ENCODE assay signal across 2 cellular contexts in the genomic region with DNA sequence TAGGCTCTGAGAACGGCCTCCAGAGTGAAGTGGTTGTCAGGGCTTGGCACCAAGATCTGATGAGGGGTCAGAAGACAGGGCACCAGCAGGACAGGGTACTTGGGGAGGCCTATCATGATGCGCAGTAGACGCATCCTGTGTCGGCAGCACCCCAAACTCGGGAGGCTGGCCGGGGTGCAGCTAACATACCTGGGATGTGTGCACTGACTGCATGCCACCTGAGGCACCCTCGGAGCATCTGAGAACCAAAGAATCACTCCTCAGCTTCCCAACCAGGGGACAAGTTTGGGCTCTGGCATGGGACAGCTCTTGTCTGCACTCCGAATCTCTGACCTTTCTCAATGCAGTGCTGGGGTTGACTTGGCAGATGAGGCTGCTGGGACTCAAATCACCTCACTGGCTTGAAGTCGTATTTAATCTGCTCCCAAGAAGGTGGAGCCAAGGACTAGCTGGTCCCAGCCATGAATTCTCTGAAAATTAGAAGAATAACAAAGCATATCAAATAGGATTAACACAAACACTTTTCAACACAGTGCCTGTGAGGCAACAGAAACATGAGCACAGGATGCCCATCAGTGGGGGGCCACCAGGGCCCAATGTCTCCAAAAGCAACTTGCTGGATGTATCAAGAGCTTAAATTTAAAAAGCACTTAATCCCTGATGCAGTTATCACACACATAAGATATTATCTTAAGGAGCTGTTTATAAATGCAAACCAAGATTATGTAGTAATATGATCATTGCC.
TF ChIP-seq lines count a peak whose summit lies in the region.

No MANE protein-coding gene starts in this region.

TF ChIP-seq in GM23338, 12 proteins besides CTCF, POLR2A, EP300 and RAD21:
- no peak for TF ChIP-seq EZH2 (IDR thresholded peaks at IDR 0.05; ENCODE audit: low read depth, unreplicated experiment)
- TF ChIP-seq, protein P1, sequence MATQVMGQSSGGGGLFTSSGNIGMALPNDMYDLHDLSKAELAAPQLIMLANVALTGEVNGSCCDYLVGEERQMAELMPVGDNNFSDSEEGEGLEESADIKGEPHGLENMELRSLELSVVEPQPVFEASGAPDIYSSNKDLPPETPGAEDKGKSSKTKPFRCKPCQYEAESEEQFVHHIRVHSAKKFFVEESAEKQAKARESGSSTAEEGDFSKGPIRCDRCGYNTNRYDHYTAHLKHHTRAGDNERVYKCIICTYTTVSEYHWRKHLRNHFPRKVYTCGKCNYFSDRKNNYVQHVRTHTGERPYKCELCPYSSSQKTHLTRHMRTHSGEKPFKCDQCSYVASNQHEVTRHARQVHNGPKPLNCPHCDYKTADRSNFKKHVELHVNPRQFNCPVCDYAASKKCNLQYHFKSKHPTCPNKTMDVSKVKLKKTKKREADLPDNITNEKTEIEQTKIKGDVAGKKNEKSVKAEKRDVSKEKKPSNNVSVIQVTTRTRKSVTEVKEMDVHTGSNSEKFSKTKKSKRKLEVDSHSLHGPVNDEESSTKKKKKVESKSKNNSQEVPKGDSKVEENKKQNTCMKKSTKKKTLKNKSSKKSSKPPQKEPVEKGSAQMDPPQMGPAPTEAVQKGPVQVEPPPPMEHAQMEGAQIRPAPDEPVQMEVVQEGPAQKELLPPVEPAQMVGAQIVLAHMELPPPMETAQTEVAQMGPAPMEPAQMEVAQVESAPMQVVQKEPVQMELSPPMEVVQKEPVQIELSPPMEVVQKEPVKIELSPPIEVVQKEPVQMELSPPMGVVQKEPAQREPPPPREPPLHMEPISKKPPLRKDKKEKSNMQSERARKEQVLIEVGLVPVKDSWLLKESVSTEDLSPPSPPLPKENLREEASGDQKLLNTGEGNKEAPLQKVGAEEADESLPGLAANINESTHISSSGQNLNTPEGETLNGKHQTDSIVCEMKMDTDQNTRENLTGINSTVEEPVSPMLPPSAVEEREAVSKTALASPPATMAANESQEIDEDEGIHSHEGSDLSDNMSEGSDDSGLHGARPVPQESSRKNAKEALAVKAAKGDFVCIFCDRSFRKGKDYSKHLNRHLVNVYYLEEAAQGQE (IDR thresholded peaks at IDR 0.05; ENCODE audit: unreplicated experiment), result no peak

TF ChIP-seq in H1, 55 proteins besides CTCF, POLR2A, EP300 and RAD21:
- TF ChIP-seq ASH2L (IDR thresholded peaks at IDR 0.05; ENCODE audit: low read length) (no peak), BRCA1 (IDR thresholded peaks at IDR 0.05; ENCODE audit: low read depth, low read length) (no peak), HDAC2 (IDR thresholded peaks at IDR 0.05; ENCODE audit: borderline replicate concordance in 1 of 2, low read depth in 2 of 2, low read length in 2 of 2) (no peak), SIX5 (IDR thresholded peaks at IDR 0.05; ENCODE audit: low read depth, low read length) (no peak), BACH1 (IDR thresholded peaks at IDR 0.05; ENCODE audit: low read length) (no peak), MAFK (IDR thresholded peaks at IDR 0.05; ENCODE audit: low read depth, low read length) (no peak), TBP (IDR thresholded peaks at IDR 0.05; ENCODE audit: low read depth, low read length) (no peak), TCF12 (IDR thresholded peaks at IDR 0.05; ENCODE audit: low read depth, low read length) (no peak), EGR1 (IDR thresholded peaks at IDR 0.05; ENCODE audit: borderline replicate concordance, low read depth, low read length) (no peak), GTF2F1 (IDR thresholded peaks at IDR 0.05; ENCODE audit: borderline replicate concordance, low read depth, low read length) (no peak), RFX5 (IDR thresholded peaks at IDR 0.05; ENCODE audit: borderline replicate concordance, low read depth, low read length) (no peak), NRF1 (IDR thresholded peaks at IDR 0.05; ENCODE audit: low read depth, low read length) (no peak), SP2 (IDR thresholded peaks at IDR 0.05; ENCODE audit: low read length) (no peak), KDM1A (IDR thresholded peaks at IDR 0.05; ENCODE audit: borderline replicate concordance, low read length) (no peak), HDAC6 (IDR thresholded peaks at IDR 0.05; ENCODE audit: low read depth, low read length) (no peak), CBX8 (IDR thresholded peaks at IDR 0.05; ENCODE audit: borderline replicate concordance, low read depth, low read length) (no peak), KDM5A (IDR thresholded peaks at IDR 0.05; ENCODE audit: low read length) (no peak)
- TF ChIP-seq, protein P2, sequence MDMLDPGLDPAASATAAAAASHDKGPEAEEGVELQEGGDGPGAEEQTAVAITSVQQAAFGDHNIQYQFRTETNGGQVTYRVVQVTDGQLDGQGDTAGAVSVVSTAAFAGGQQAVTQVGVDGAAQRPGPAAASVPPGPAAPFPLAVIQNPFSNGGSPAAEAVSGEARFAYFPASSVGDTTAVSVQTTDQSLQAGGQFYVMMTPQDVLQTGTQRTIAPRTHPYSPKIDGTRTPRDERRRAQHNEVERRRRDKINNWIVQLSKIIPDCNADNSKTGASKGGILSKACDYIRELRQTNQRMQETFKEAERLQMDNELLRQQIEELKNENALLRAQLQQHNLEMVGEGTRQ (IDR thresholded peaks at IDR 0.05; ENCODE audit: low read length), result no peak
- TF ChIP-seq, protein P3, sequence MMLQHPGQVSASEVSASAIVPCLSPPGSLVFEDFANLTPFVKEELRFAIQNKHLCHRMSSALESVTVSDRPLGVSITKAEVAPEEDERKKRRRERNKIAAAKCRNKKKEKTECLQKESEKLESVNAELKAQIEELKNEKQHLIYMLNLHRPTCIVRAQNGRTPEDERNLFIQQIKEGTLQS (IDR thresholded peaks at IDR 0.05; ENCODE audit: insufficient read depth, low read depth, low read length), result no peak
- TF ChIP-seq, protein P4, sequence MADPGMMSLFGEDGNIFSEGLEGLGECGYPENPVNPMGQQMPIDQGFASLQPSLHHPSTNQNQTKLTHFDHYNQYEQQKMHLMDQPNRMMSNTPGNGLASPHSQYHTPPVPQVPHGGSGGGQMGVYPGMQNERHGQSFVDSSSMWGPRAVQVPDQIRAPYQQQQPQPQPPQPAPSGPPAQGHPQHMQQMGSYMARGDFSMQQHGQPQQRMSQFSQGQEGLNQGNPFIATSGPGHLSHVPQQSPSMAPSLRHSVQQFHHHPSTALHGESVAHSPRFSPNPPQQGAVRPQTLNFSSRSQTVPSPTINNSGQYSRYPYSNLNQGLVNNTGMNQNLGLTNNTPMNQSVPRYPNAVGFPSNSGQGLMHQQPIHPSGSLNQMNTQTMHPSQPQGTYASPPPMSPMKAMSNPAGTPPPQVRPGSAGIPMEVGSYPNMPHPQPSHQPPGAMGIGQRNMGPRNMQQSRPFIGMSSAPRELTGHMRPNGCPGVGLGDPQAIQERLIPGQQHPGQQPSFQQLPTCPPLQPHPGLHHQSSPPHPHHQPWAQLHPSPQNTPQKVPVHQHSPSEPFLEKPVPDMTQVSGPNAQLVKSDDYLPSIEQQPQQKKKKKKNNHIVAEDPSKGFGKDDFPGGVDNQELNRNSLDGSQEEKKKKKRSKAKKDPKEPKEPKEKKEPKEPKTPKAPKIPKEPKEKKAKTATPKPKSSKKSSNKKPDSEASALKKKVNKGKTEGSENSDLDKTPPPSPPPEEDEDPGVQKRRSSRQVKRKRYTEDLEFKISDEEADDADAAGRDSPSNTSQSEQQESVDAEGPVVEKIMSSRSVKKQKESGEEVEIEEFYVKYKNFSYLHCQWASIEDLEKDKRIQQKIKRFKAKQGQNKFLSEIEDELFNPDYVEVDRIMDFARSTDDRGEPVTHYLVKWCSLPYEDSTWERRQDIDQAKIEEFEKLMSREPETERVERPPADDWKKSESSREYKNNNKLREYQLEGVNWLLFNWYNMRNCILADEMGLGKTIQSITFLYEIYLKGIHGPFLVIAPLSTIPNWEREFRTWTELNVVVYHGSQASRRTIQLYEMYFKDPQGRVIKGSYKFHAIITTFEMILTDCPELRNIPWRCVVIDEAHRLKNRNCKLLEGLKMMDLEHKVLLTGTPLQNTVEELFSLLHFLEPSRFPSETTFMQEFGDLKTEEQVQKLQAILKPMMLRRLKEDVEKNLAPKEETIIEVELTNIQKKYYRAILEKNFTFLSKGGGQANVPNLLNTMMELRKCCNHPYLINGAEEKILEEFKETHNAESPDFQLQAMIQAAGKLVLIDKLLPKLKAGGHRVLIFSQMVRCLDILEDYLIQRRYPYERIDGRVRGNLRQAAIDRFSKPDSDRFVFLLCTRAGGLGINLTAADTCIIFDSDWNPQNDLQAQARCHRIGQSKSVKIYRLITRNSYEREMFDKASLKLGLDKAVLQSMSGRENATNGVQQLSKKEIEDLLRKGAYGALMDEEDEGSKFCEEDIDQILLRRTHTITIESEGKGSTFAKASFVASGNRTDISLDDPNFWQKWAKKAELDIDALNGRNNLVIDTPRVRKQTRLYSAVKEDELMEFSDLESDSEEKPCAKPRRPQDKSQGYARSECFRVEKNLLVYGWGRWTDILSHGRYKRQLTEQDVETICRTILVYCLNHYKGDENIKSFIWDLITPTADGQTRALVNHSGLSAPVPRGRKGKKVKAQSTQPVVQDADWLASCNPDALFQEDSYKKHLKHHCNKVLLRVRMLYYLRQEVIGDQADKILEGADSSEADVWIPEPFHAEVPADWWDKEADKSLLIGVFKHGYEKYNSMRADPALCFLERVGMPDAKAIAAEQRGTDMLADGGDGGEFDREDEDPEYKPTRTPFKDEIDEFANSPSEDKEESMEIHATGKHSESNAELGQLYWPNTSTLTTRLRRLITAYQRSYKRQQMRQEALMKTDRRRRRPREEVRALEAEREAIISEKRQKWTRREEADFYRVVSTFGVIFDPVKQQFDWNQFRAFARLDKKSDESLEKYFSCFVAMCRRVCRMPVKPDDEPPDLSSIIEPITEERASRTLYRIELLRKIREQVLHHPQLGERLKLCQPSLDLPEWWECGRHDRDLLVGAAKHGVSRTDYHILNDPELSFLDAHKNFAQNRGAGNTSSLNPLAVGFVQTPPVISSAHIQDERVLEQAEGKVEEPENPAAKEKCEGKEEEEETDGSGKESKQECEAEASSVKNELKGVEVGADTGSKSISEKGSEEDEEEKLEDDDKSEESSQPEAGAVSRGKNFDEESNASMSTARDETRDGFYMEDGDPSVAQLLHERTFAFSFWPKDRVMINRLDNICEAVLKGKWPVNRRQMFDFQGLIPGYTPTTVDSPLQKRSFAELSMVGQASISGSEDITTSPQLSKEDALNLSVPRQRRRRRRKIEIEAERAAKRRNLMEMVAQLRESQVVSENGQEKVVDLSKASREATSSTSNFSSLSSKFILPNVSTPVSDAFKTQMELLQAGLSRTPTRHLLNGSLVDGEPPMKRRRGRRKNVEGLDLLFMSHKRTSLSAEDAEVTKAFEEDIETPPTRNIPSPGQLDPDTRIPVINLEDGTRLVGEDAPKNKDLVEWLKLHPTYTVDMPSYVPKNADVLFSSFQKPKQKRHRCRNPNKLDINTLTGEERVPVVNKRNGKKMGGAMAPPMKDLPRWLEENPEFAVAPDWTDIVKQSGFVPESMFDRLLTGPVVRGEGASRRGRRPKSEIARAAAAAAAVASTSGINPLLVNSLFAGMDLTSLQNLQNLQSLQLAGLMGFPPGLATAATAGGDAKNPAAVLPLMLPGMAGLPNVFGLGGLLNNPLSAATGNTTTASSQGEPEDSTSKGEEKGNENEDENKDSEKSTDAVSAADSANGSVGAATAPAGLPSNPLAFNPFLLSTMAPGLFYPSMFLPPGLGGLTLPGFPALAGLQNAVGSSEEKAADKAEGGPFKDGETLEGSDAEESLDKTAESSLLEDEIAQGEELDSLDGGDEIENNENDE (IDR thresholded peaks at IDR 0.05; ENCODE audit: insufficient replicate concordance, low read length), result no peak
